ENCODE assay signal across 9 cellular contexts in genomic region chr14:63478437-63478852, GRCh38.
DNase-seq lines count a peak whose midpoint lies in the region; ATAC-seq and TF ChIP-seq lines count a peak whose summit lies in the region.
"Had no signal": no experiment of that assay in that cellular context is flagged by ENCODE, and none has a peak within 500 bp of the region (broad histone marks: within the 10 kb centered on the region; RNA-seq: fewer than 3 reads in every experiment).

No MANE protein-coding gene starts in this region.

- H3K9me3 Mint-ChIP-seq in immature natural killer cell = no peaks in the 10 kb centered on the region

- no peak overlapping the region for H3K9ac ChIP-seq in neuronal stem cell (ENCODE audit: low read depth, low read length, poor library complexity)

- no peaks in the 10 kb centered on the region for H3K27me3 ChIP-seq in neuronal stem cell (ENCODE audit: control insufficient read depth in 3 of 3, insufficient read depth in 3 of 3, low read depth in 1 of 3, low read length in 3 of 3)
- H3K27me3 ChIP-seq in uterus = no peaks in the 10 kb centered on the region

- no peak overlapping the region for H4K91ac ChIP-seq in neuronal stem cell (ENCODE audit: low read depth, low read length, poor library complexity)

- H2BK12ac ChIP-seq in neuronal stem cell (ENCODE audit: low read length) = no peak overlapping the region

- peaks cover 0 to 4% (median 0%) of the 10 kb centered on the region in 3 donors for H3K27me3 Mint-ChIP-seq in immature natural killer cell (ENCODE audit: low read depth in 3 of 3)

- peaks cover 0 to 2% of the 10 kb centered on the region in 2 donors for H3K36me3 ChIP-seq in neuronal stem cell (replicated peaks in 1 of 2; ENCODE audit: control insufficient read depth in 2 of 2, insufficient read depth in 2 of 2, low read length in 2 of 2)
- no peaks in the 10 kb centered on the region for H3K36me3 ChIP-seq in uterus

- peaks cover 13% of the 10 kb centered on the region for H3K79me1 ChIP-seq in neuronal stem cell (ENCODE audit: low read depth, low read length)

- intact Hi-C loops in uterus (cut with DNase I; ENCODE audit: low total_unique reads) = no loop called here

- H3K4me2 ChIP-seq in neuronal stem cell (ENCODE audit: insufficient read depth, low read length, poor library complexity, severe bottlenecking) = no peak overlapping the region

- peak overlapping the region; percentile 43 to 79 (median 56) for H3K4me3 Mint-ChIP-seq in immature natural killer cell

- TF ChIP-seq POLR2A in uterus (IDR thresholded peaks at IDR 0.05) = no peak

- no peak overlapping the region for H4K8ac ChIP-seq in neuronal stem cell (ENCODE audit: low read depth, low read length)

- H3K18ac ChIP-seq in neuronal stem cell (ENCODE audit: low read length) = no peak overlapping the region

- no CpG with 5 or more reads among the region's 3 CpGs for WGBS in neuronal stem cell (ENCODE audit: extremely low coverage in 2 of 2, insufficient read length in 2 of 2, insufficient replicate concordance in 1 of 2), 2 donors

- no peak overlapping the region for H2BK120ac ChIP-seq in neuronal stem cell (ENCODE audit: low read depth, low read length)

- no peak overlapping the region for H3K4ac ChIP-seq in neuronal stem cell (ENCODE audit: low read length)

- TF ChIP-seq CTCF in uterus (IDR thresholded peaks at IDR 0.05) = no peak

- H3K23ac ChIP-seq in neuronal stem cell (ENCODE audit: low read depth, low read length, poor library complexity) = no peak overlapping the region

- no peak overlapping the region for H2BK5ac ChIP-seq in neuronal stem cell (ENCODE audit: low read length)

- H3K9me3 ChIP-seq in neuronal stem cell (replicated peaks in 1 of 2; ENCODE audit: control insufficient read depth in 2 of 2, insufficient read depth in 1 of 2, low read depth in 1 of 2, low read length in 2 of 2) (no peaks in the 10 kb centered on the region), uterus (no peaks in the 10 kb centered on the region)

- no peak overlapping the region for H2AK5ac ChIP-seq in neuronal stem cell (ENCODE audit: low read depth, low read length)

- H3K36me3 Mint-ChIP-seq in immature natural killer cell = peaks cover 0 to 3% (median 0%) of the 10 kb centered on the region in 3 donors

- no peak overlapping the region for H2BK15ac ChIP-seq in neuronal stem cell (ENCODE audit: low read length)

- ATAC-seq in GM18858 (IDR thresholded peaks at IDR 0.05; ENCODE audit: unreplicated experiment) = peak; percentile 34
- peak; percentile 48 for ATAC-seq in GM21526 (IDR thresholded peaks at IDR 0.05; ENCODE audit: low FRiP score, unreplicated experiment)
- peak; percentile 34 for ATAC-seq in HG03378 (IDR thresholded peaks at IDR 0.05; ENCODE audit: unreplicated experiment)

- DNase-seq in immature natural killer cell = no peak
- no peak for DNase-seq in NCI-H748 treated with DMSO at 0.1 percent for 48 hours (lab: John Stamatoyannopoulos, UW)
- DNase-seq in neuronal stem cell (ENCODE audit: low spot score) = no peak
- no peak for DNase-seq in COLO668 (lab: John Stamatoyannopoulos, UW; ENCODE audit: unreplicated experiment)
- DNase-seq in uterus = no peak
- DNase-seq: NCI-H1092 treated with DMSO at 0.1 percent for 48 hours had no signal

- no peak overlapping the region for H3K14ac ChIP-seq in neuronal stem cell (ENCODE audit: low read length)

- H3K4me1 Mint-ChIP-seq in immature natural killer cell = peaks cover 46 to 61% of the 10 kb centered on the region in 2 donors

- H3K4me1 ChIP-seq in neuronal stem cell (ENCODE audit: control insufficient read depth in 2 of 2, insufficient read depth in 1 of 2, low read depth in 1 of 2, low read length in 2 of 2) (peaks cover 2 to 3% of the 10 kb centered on the region in 2 donors), uterus (no peaks in the 10 kb centered on the region)

- H3K4me3 ChIP-seq in neuronal stem cell (ENCODE audit: low read length in 2 of 2) = no peak overlapping the region
- H3K4me3 ChIP-seq in uterus = no peak overlapping the region

- no peak overlapping the region for H3K27ac ChIP-seq in neuronal stem cell (replicated peaks; ENCODE audit: low read length)
- no peak overlapping the region for H3K27ac ChIP-seq in uterus

- no peak overlapping the region for H2AFZ ChIP-seq in neuronal stem cell (ENCODE audit: low read length)

- peak overlapping the region; percentile 72 to 95 (median 78) for H3K27ac Mint-ChIP-seq in immature natural killer cell
